Comparison of ENCODE assay signal across 8 cellular contexts in genomic region chr2:179898873-179899272, GRCh38. TPM values are rescaled to one million over a fixed set of nuclear protein-coding genes. Genes with fewer than 3 reads are reported as not detected.
DNase-seq lines count a peak whose midpoint lies in the region; ATAC-seq and TF ChIP-seq lines count a peak whose summit lies in the region.

No MANE protein-coding gene starts in this region.

- H3K27ac ChIP-seq in RWPE1 (no peak overlapping the region), iPS DF 6.9 (ENCODE audit: low read length) (no peak overlapping the region)

- H3K4me1 ChIP-seq in iPS DF 6.9 (ENCODE audit: control insufficient read depth, insufficient read depth, low read length) = no peaks in the 10 kb centered on the region

- CTCF ChIA-PET in RWPE1 (lab: Yijun Ruan, JAX) = interaction anchor here (0.6 kb wide), 3 partner anchors 180 to 1893 kb away, joined by 3 to 4 read pairs (median 4); no protein-coding TSS in a partner anchor

- POLR2A ChIA-PET in RWPE1 (lab: Yijun Ruan, JAX; ENCODE audit: low non-redundant PET) = no interaction called here

- no peaks in the 10 kb centered on the region for H3K27me3 ChIP-seq in iPS DF 6.9 (ENCODE audit: control insufficient read depth, insufficient read depth, low read length)

- no peaks in the 10 kb centered on the region for H3K36me3 ChIP-seq in iPS DF 6.9 (ENCODE audit: control insufficient read depth, insufficient read depth, low read length)

- TF ChIP-seq CTCF in RWPE1 (conservative IDR thresholded peaks at IDR 0.05; ENCODE audit: low read depth) = 0 out of 2 replicates have a peak, but pooled peaks have one; percentile 19

- ATAC-seq in GM19438 (IDR thresholded peaks at IDR 0.05; ENCODE audit: low read depth, unreplicated experiment) (peak; percentile 85), HG03565 (IDR thresholded peaks at IDR 0.05; ENCODE audit: unreplicated experiment) (peak; percentile 83)

- DNase-seq in Daoy (ENCODE audit: low read depth) (peak; percentile 11), RWPE1 (ENCODE audit: low spot score) (no peak), iPS DF 6.9 (ENCODE audit: low read depth, low spot score) (peak; percentile 71), activated gamma-delta T cell treated with Interleukin-2 at 50 U/mL for 16 hours (no peak), hippocampal formation (lab: John Stamatoyannopoulos, UW) (no peak)
- no peak for DNase-seq in stimulated activated CD4-positive, alpha-beta T cell treated with anti-CD3 and anti-CD28 coated beads, Interleukin-12 subunit alpha, Interleukin-12 subunit beta, amount 100 ng/mL, for 4 hours

- WGBS in iPS DF 6.9 (ENCODE audit: insufficient coverage, insufficient read length) = no CpG with 5 or more reads among the region's 4 CpGs

- no peak overlapping the region for H3K4me3 ChIP-seq in iPS DF 6.9 (ENCODE audit: low read length)

- no peaks in the 10 kb centered on the region for H3K9me3 ChIP-seq in iPS DF 6.9 (ENCODE audit: control insufficient read depth, insufficient read depth, low read length)

RNA-seq across cellular contexts. Expression of gene ZNF385B, which starts 37.5 kb away (rescaled TPM):
- not detected in 2 replicates for total RNA-seq in Daoy (2014; rRNA removed; shearing (Covaris generic))

Comparison
In these comparisons a context has a peak if more than half of its experiments do, and no peak if none do; other contexts are left out.
1. DNase-seq: peak in Daoy (single experiment) and iPS DF 6.9 (single experiment); none in RWPE1 (single experiment), stimulated activated CD4-positive, alpha-beta T cell treated with anti-CD3 and anti-CD28 coated beads, Interleukin-12 subunit alpha, Interleukin-12 subunit beta, amount 100 ng/mL, for 4 hours (single experiment), activated gamma-delta T cell treated with Interleukin-2 at 50 U/mL for 16 hours (single experiment) and hippocampal formation (0 of 2).